8 cellular contexts compared by ENCODE assay signal in genomic region chr2:176140520-176141317, GRCh38. TPM values are rescaled to one million over a fixed set of nuclear protein-coding genes. Genes with fewer than 3 reads are reported as not detected.
DNase-seq lines count a peak whose midpoint lies in the region; ATAC-seq, FAIRE-seq and TF ChIP-seq lines count a peak whose summit lies in the region.

No MANE protein-coding gene starts in this region.

- FAIRE-seq in RCC 7860 (lab: Jason Lieb, UNC), result no peak

- intact Hi-C loops in tibial artery (cut with DNase I; ENCODE audit: low total_unique reads), result loop anchor here (2.0 to 5.0 kb wide), 3 partner anchors 314 to 497 kb away; no protein-coding TSS in a partner anchor

- H3K36me3 ChIP-seq in tibial artery, result no peaks in the 10 kb centered on the region

- TF ChIP-seq CTCF in omental fat pad (IDR thresholded peaks at IDR 0.05), result peak in 2 of 3 donors; percentile 73 to 80
- peak; percentile 94 to 95 for TF ChIP-seq CTCF in tibial artery (IDR thresholded peaks at IDR 0.05)

- peaks cover 0 to 19% of the 10 kb centered on the region in 2 donors for H3K27me3 ChIP-seq in tibial artery

- peak overlapping the region; percentile 48 to 57 for H3K4me3 ChIP-seq in tibial artery

- peak overlapping the region; percentile 57 to 60 for H3K27ac ChIP-seq in tibial artery

- peaks cover 0 to 34% (median 18%) of the 10 kb centered on the region in 4 donors for H3K4me1 ChIP-seq in tibial artery

- DNase-seq in D341Med (ENCODE audit: low spot score) (peak; percentile 93), RCC 7860 (ENCODE audit: low spot score) (peak; percentile 47), glomerular visceral epithelial cell (ENCODE audit: extremely low spot score) (peak; percentile 86), omental fat pad (ENCODE audit: low spot score) (no peak), tibial artery (peak; percentile 51 to 85)
- peak; percentile 19 for DNase-seq in activated gamma-delta T cell treated with anti-CD3 and anti-CD28 coated beads, Interleukin-2, amount 50 U/mL, for 16 hours (ENCODE audit: low read depth)

- ATAC-seq in GM19452 (IDR thresholded peaks at IDR 0.05; ENCODE audit: unreplicated experiment), result peak; percentile 95
- ATAC-seq in HG03558 (IDR thresholded peaks at IDR 0.05; ENCODE audit: extremely low read depth, unreplicated experiment), result peak; percentile 62
- ATAC-seq in omental fat pad (ENCODE audit: low FRiP score), result peak; percentile 87

- H3K9me3 ChIP-seq in tibial artery, result no peaks in the 10 kb centered on the region

RNA-seq across cellular contexts. Expression of gene HOXD4, which starts 10.6 kb away (rescaled TPM):
- total RNA-seq in omental fat pad, result 10 to 100 TPM in 1 of 4 donors, 1 to 10 TPM in 3; 1.0 to 14.2 (median 1.9) TPM

RNA-seq across cellular contexts. Expression of gene HOXD8, which starts 11.2 kb away (rescaled TPM):
- total RNA-seq in omental fat pad, result 10 to 100 TPM in 1 of 4 donors, 1 to 10 TPM in 3; 3.7 to 24.6 (median 7.6) TPM

RNA-seq across cellular contexts. Expression of gene HOXD3, which starts 16.4 kb away (rescaled TPM):
- total RNA-seq in omental fat pad, result 10 to 100 TPM in 1 of 4 donors, 1 to 10 TPM in 2, under 1 TPM in 1; 0.65 to 15.8 (median 2.8) TPM

RNA-seq across cellular contexts. Expression of gene HOXD9, which starts 18.2 kb away (rescaled TPM):
- total RNA-seq in omental fat pad, result 1 to 10 TPM in 3 of 4 donors, under 1 TPM in 1; 0.95 to 2.6 (median 1.7) TPM

RNA-seq across cellular contexts. Expression of gene HOXD10, which starts 24.1 kb away (rescaled TPM):
- 1 to 10 TPM in 1 of 4 donors, under 1 TPM in 2, not detected in 1; 0.56 to 1.1 (median 0.56) TPM for total RNA-seq in omental fat pad
